ENCODE assay signal across 1 cellular context in the genomic region with DNA sequence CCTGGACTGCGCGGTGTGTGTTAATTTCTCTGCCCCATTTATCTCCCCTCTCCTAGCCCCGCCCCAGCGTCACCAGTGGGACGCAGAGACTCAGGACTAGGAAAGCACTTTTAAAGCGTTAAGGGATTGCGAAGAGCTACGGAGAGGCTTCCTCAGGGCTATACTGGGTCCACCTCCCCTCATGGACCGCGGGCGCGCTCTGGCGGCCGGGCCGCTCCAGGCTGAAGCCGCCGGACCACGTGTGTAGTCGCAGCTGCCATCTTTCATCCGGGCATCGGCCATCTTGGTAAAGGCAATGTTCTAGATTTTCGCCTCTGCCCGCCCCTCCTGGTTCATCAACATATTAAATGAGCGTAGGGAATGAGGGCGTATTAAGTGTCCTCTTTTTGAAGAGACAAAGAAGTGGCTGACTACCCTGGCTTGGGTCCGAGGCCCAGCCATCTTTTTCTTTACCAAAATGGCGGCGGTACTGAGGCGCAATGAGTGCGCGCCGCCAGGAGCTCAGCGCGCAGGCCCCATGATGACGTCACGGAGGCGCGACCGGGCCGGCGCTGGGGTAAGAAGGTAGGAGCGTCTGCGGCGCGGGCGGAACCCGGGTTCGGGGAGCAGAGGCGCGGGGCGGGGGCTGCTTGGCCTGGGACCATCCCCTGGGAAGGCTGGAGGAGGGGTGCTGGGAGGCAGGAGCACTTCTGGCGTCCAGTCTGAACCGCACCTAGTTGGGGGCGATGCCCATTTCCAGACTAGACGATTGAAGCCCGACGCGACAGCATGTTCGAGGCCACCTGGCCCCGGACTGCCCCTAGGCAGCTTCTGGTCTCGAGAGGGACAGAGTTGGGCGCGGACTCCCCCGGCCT.
A peak's percentile ranks its signal among the peaks of the same experiment; 100 is the strongest.
TF ChIP-seq lines count a peak whose summit lies in the region.

A gene with protein sequence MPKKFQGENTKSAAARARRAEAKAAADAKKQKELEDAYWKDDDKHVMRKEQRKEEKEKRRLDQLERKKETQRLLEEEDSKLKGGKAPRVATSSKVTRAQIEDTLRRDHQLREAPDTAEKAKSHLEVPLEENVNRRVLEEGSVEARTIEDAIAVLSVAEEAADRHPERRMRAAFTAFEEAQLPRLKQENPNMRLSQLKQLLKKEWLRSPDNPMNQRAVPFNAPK (plus strand): TSS at position 531 of the 854 bp plus-strand sequence. CDS start 3,406 bp downstream, outside the sequence.

TF ChIP-seq in SK-N-SH treated with all-trans-retinoic acid at 6 μM for 48 hours, 23 proteins besides CTCF, POLR2A, EP300 and RAD21 (continued from another document):
- TF ChIP-seq, protein P1, sequence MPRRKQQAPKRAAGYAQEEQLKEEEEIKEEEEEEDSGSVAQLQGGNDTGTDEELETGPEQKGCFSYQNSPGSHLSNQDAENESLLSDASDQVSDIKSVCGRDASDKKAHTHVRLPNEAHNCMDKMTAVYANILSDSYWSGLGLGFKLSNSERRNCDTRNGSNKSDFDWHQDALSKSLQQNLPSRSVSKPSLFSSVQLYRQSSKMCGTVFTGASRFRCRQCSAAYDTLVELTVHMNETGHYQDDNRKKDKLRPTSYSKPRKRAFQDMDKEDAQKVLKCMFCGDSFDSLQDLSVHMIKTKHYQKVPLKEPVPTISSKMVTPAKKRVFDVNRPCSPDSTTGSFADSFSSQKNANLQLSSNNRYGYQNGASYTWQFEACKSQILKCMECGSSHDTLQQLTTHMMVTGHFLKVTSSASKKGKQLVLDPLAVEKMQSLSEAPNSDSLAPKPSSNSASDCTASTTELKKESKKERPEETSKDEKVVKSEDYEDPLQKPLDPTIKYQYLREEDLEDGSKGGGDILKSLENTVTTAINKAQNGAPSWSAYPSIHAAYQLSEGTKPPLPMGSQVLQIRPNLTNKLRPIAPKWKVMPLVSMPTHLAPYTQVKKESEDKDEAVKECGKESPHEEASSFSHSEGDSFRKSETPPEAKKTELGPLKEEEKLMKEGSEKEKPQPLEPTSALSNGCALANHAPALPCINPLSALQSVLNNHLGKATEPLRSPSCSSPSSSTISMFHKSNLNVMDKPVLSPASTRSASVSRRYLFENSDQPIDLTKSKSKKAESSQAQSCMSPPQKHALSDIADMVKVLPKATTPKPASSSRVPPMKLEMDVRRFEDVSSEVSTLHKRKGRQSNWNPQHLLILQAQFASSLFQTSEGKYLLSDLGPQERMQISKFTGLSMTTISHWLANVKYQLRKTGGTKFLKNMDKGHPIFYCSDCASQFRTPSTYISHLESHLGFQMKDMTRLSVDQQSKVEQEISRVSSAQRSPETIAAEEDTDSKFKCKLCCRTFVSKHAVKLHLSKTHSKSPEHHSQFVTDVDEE (CRISPR knock-in tag; IDR thresholded peaks at IDR 0.05): peak; percentile 98
